13 cellular contexts compared by ENCODE assay signal in the genomic region with DNA sequence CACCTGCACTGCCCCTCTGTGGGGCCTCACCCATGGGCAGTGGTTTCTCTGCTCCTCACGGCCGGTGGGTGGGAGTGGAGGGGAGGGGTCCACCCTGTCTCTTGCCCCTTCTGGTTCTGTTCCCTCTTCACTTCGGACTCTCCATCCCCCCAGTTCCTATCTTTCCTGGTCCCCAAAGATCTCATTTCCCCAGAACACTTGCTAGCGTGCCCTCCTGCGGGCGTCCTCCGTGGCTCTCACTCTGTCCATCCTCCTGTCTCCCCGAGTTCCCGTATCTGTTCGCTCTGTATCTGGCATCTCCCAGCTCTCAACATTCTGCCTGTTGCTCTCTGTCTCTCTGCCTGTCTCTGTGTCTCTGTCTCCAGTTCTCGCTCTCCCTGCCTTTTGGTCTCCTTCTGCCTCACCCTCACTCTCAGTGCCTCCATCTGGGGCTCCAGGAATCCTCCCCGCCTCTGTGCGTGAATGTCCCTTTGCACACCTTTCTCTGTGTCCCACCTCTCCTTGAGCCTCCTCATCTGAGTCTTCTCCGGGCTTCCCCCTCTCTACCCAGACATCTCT. TPM values are rescaled to one million over a fixed set of nuclear protein-coding genes. Genes with fewer than 3 reads are reported as not detected.
DNase-seq lines count a peak whose midpoint lies in the region; ATAC-seq and TF ChIP-seq lines count a peak whose summit lies in the region.
"Had no signal": no experiment of that assay in that cellular context is flagged by ENCODE, and none has a peak within 500 bp of the region (broad histone marks: within the 10 kb centered on the region; RNA-seq: fewer than 3 reads in every experiment).

No MANE protein-coding gene starts in this region.

- H3K9me2 ChIP-seq in OCI-LY1 (ENCODE audit: low read depth, low read length): no peaks in the 10 kb centered on the region
- no peaks in the 10 kb centered on the region for H3K9me2 ChIP-seq in hepatocyte (replicated peaks; ENCODE audit: insufficient read depth)

- H3K4me3 ChIP-seq in OCI-LY1 (ENCODE audit: low read depth, low read length, poor library complexity, severe bottlenecking) (peak overlapping the region; percentile 85), gastroesophageal sphincter (no peak overlapping the region), hepatocyte (no peak overlapping the region)

- H3K9me3 Mint-ChIP-seq in activated T-cell treated with anti-CD3 and anti-CD28 coated beads, Interleukin-2, amount 50 U/mL, for 4 hours: no peaks in the 10 kb centered on the region
- H3K9me3 Mint-ChIP-seq in glutamatergic neuron (ENCODE audit: unreplicated experiment): peaks cover 6% of the 10 kb centered on the region
- H3K9me3 Mint-ChIP-seq in stimulated activated memory B cell treated with anti-CD40 and anti-IgM and Interleukin-4, amounts not matched to agents 10 μg/mL and 1 μg/mL and 100 μg/mL, for 72 hours: no peaks in the 10 kb centered on the region

- H3K4me3 Mint-ChIP-seq in activated T-cell treated with anti-CD3 and anti-CD28 coated beads, Interleukin-2, amount 50 U/mL, for 4 hours: peak overlapping the region; percentile 56
- H3K4me3 Mint-ChIP-seq in glutamatergic neuron (ENCODE audit: unreplicated experiment): peak overlapping the region; percentile 79
- peak overlapping the region; percentile 97 for H3K4me3 Mint-ChIP-seq in stimulated activated memory B cell treated with anti-CD40 and anti-IgM and Interleukin-4, amounts not matched to agents 10 μg/mL and 1 μg/mL and 100 μg/mL, for 72 hours

- H3K36me3 Mint-ChIP-seq in activated T-cell treated with anti-CD3 and anti-CD28 coated beads, Interleukin-2, amount 50 U/mL, for 4 hours (ENCODE audit: insufficient read depth): no peaks in the 10 kb centered on the region
- H3K36me3 Mint-ChIP-seq in glutamatergic neuron (ENCODE audit: unreplicated experiment): no peaks in the 10 kb centered on the region
- H3K36me3 Mint-ChIP-seq in stimulated activated memory B cell treated with anti-CD40 and anti-IgM and Interleukin-4, amounts not matched to agents 10 μg/mL and 1 μg/mL and 100 μg/mL, for 72 hours: peaks cover 56% of the 10 kb centered on the region

- H2AFZ ChIP-seq in OCI-LY1 (ENCODE audit: low read length) (no peak overlapping the region), hepatocyte (no peak overlapping the region)
- H2AFZ ChIP-seq: parathyroid adenoma had no signal

- no peak for DNase-seq in activated T-cell treated with anti-CD3 and anti-CD28 coated beads, Interleukin-2, amount 50 U/mL, for 4 hours
- DNase-seq in activated T-cell treated with anti-CD3 and anti-CD28 coated beads, Interleukin-2, amount 50 U/mL, for 48 hours: no peak
- no peak for DNase-seq in glutamatergic neuron
- no peak for DNase-seq in hepatocyte (ENCODE audit: low spot score)
- no peak for DNase-seq in stimulated activated CD4-positive, alpha-beta T cell treated with anti-CD3 and anti-CD28 coated beads, Interleukin-4, amount 100 ng/mL, for 1 hour
- DNase-seq: aorta; left ventricle myocardium superior; NCI-H2081 treated with DMSO at 0.1 percent for 48 hours; NK-92 treated with Interleukin-12 subunit alpha and Interleukin-12 subunit beta, amount 100 ng/mL, for 24 hours had no signal

- ATAC-seq in activated T-cell treated with anti-CD3 and anti-CD28 coated beads, Interleukin-2, amount 50 U/mL, for 4 hours: no peak
- ATAC-seq in stimulated activated memory B cell treated with anti-CD40 and anti-IgM and Interleukin-4, amounts not matched to agents 10 μg/mL and 1 μg/mL and 100 μg/mL, for 72 hours: no peak
- ATAC-seq in gastroesophageal sphincter: no peak

- no peaks in the 10 kb centered on the region; the same call in 1 of the 2 replicates for H3F3A ChIP-seq in OCI-LY1 (ENCODE audit: insufficient read depth, low read length)

- H4K20me1 ChIP-seq in OCI-LY1 (ENCODE audit: insufficient read depth, low read length) (no peaks in the 10 kb centered on the region), hepatocyte (ENCODE audit: insufficient read depth, poor library complexity, severe bottlenecking) (no peaks in the 10 kb centered on the region)

- H3K9ac ChIP-seq in OCI-LY1 (ENCODE audit: low read length): peak overlapping the region; percentile 95
- H3K9ac ChIP-seq: parathyroid adenoma had no signal

- 5 to 8% methylated on average over 12 to 14 of the region's 14 CpGs for WGBS in gastroesophageal sphincter (ENCODE audit: low coverage in 1 of 2), 2 donors
- WGBS in hepatocyte (ENCODE audit: low lambda C conversion rate, missing lambda C conversion rate): 14% methylated on average over 14 of the region's 14 CpGs

- H3K27me3 ChIP-seq in OCI-LY1 (ENCODE audit: insufficient read depth, low read length): no peaks in the 10 kb centered on the region
- H3K27me3 ChIP-seq in gastroesophageal sphincter: peaks cover 81% of the 10 kb centered on the region
- peaks cover 26% of the 10 kb centered on the region for H3K27me3 ChIP-seq in hepatocyte

- H3K27me3 Mint-ChIP-seq in activated T-cell treated with anti-CD3 and anti-CD28 coated beads, Interleukin-2, amount 50 U/mL, for 4 hours (ENCODE audit: low read depth): peaks cover 38% of the 10 kb centered on the region
- peaks cover 5% of the 10 kb centered on the region for H3K27me3 Mint-ChIP-seq in glutamatergic neuron (ENCODE audit: unreplicated experiment)
- H3K27me3 Mint-ChIP-seq in stimulated activated memory B cell treated with anti-CD40 and anti-IgM and Interleukin-4, amounts not matched to agents 10 μg/mL and 1 μg/mL and 100 μg/mL, for 72 hours: no peaks in the 10 kb centered on the region

- TF ChIP-seq EP300 in gastroesophageal sphincter (IDR thresholded peaks at IDR 0.05): no peak

- H3K36me3 ChIP-seq in OCI-LY1 (ENCODE audit: insufficient read depth, low read length): peaks cover 53% of the 10 kb centered on the region
- no peaks in the 10 kb centered on the region for H3K36me3 ChIP-seq in gastroesophageal sphincter
- no peaks in the 10 kb centered on the region for H3K36me3 ChIP-seq in hepatocyte (replicated peaks; ENCODE audit: insufficient read depth, low read depth)

- H3K4me1 Mint-ChIP-seq in activated T-cell treated with anti-CD3 and anti-CD28 coated beads, Interleukin-2, amount 50 U/mL, for 4 hours (ENCODE audit: low read depth): peaks cover 7% of the 10 kb centered on the region
- peaks cover 8% of the 10 kb centered on the region for H3K4me1 Mint-ChIP-seq in glutamatergic neuron (ENCODE audit: low read depth, unreplicated experiment)
- H3K4me1 Mint-ChIP-seq in stimulated activated memory B cell treated with anti-CD40 and anti-IgM and Interleukin-4, amounts not matched to agents 10 μg/mL and 1 μg/mL and 100 μg/mL, for 72 hours: peaks cover 86% of the 10 kb centered on the region

- H3K79me2 ChIP-seq in OCI-LY1 (ENCODE audit: insufficient read depth, low read length) (peaks cover 10% of the 10 kb centered on the region), hepatocyte (no peaks in the 10 kb centered on the region)
- H3K79me2 ChIP-seq: parathyroid adenoma had no signal

- H3K4me1 ChIP-seq in OCI-LY1 (ENCODE audit: insufficient read depth, low read length, severe bottlenecking) (peaks cover 63% of the 10 kb centered on the region), gastroesophageal sphincter (peaks cover 0 to 17% (median 4%) of the 10 kb centered on the region in 3 donors), hepatocyte (ENCODE audit: insufficient read depth) (peaks cover 7% of the 10 kb centered on the region)
- H3K4me1 ChIP-seq: parathyroid adenoma had no signal

- H3K27ac Mint-ChIP-seq in glutamatergic neuron (ENCODE audit: unreplicated experiment): no peak overlapping the region
- peak overlapping the region; percentile 91 for H3K27ac Mint-ChIP-seq in stimulated activated memory B cell treated with anti-CD40 and anti-IgM and Interleukin-4, amounts not matched to agents 10 μg/mL and 1 μg/mL and 100 μg/mL, for 72 hours

- TF ChIP-seq CTCF in OCI-LY1 (IDR thresholded peaks at IDR 0.05; ENCODE audit: low read length) (no peak), glutamatergic neuron (IDR thresholded peaks at IDR 0.05; ENCODE audit: partially characterized antibody, unreplicated experiment) (no peak), gastroesophageal sphincter (IDR thresholded peaks at IDR 0.05) (no peak), hepatocyte (IDR thresholded peaks at IDR 0.05; ENCODE audit: poor library complexity) (no peak)

- no peak for TF ChIP-seq POLR2A in gastroesophageal sphincter (IDR thresholded peaks at IDR 0.05)

- H3K27ac ChIP-seq in OCI-LY1 (ENCODE audit: low read depth, low read length, poor library complexity, severe bottlenecking): peak overlapping the region; percentile 95
- no peak overlapping the region for H3K27ac ChIP-seq in gastroesophageal sphincter
- no peak overlapping the region for H3K27ac ChIP-seq in hepatocyte
- H3K27ac ChIP-seq: parathyroid adenoma had no signal

- H3K9me3 ChIP-seq in OCI-LY1 (ENCODE audit: low read length): no peaks in the 10 kb centered on the region
- H3K9me3 ChIP-seq in gastroesophageal sphincter: no peaks in the 10 kb centered on the region
- no peaks in the 10 kb centered on the region for H3K9me3 ChIP-seq in hepatocyte (ENCODE audit: low read depth)

- H3K4me2 ChIP-seq in OCI-LY1 (ENCODE audit: low read length) (peak overlapping the region; percentile 78), hepatocyte (no peak overlapping the region)

RNA-seq across cellular contexts. Expression of a gene that starts 0.4 kb away (rescaled TPM):
- total RNA-seq in activated T-cell treated with anti-CD3 and anti-CD28 coated beads, Interleukin-2, amount 50 U/mL, for 4 hours: 1 to 10 TPM; 1.9 to 6.7 (median 2.1) TPM
- total RNA-seq in glutamatergic neuron (ENCODE audit: unreplicated experiment) (2.7 TPM), gastroesophageal sphincter (not detected), hepatocyte (2.8 TPM in 2 replicates)
- polyA plus RNA-seq in hepatocyte: 0.63 and 1.7 TPM in 2 replicates
- total RNA-seq: left ventricle myocardium superior had no signal

RNA-seq across cellular contexts. Expression of a gene that starts 13.6 kb away (rescaled TPM):
- under 1 TPM in 2 of 3 donors, not detected in 1; 0.08 to 0.60 TPM for total RNA-seq in activated T-cell treated with anti-CD3 and anti-CD28 coated beads, Interleukin-2, amount 50 U/mL, for 4 hours
- total RNA-seq in glutamatergic neuron (ENCODE audit: unreplicated experiment) (0.61 TPM), gastroesophageal sphincter (not detected), hepatocyte (0.07 and 0.16 TPM in 2 replicates)
- 0.04 TPM in 1 of 2 replicates, not detected in the other for polyA plus RNA-seq in hepatocyte
- total RNA-seq: aorta had no signal

RNA-seq across cellular contexts. Expression of a gene that starts 35.0 kb away (rescaled TPM):
- total RNA-seq in activated T-cell treated with anti-CD3 and anti-CD28 coated beads, Interleukin-2, amount 50 U/mL, for 4 hours: 100 to 1,000 TPM; 182 to 246 (median 214) TPM
- total RNA-seq in glutamatergic neuron (ENCODE audit: unreplicated experiment): 38.9 TPM
- total RNA-seq in gastroesophageal sphincter: 10 to 100 TPM in 2 of 4 donors, 1 to 10 TPM in 2; 7.2 to 13.7 (median 10.3) TPM
- 13.6 and 18.2 TPM in 2 replicates for total RNA-seq in hepatocyte
- polyA plus RNA-seq in hepatocyte: 32.6 and 40.4 TPM in 2 replicates

RNA-seq across cellular contexts. Expression of a gene that starts 42.8 kb away (rescaled TPM):
- total RNA-seq in activated T-cell treated with anti-CD3 and anti-CD28 coated beads, Interleukin-2, amount 50 U/mL, for 4 hours: 100 to 1,000 TPM; 106 to 107 (median 106) TPM
- total RNA-seq in glutamatergic neuron (ENCODE audit: unreplicated experiment) (28.3 TPM), gastroesophageal sphincter (100 to 1,000 TPM; 138 to 191 (median 145) TPM), hepatocyte (41.4 and 53.2 TPM in 2 replicates)
- 55.9 and 62.9 TPM in 2 replicates for polyA plus RNA-seq in hepatocyte

RNA-seq across cellular contexts. Expression of a gene that starts 53.7 kb away (rescaled TPM):
- total RNA-seq in activated T-cell treated with anti-CD3 and anti-CD28 coated beads, Interleukin-2, amount 50 U/mL, for 4 hours: 10 to 100 TPM in 2 of 3 donors, 1 to 10 TPM in 1; 9.1 to 21.1 (median 10.4) TPM
- total RNA-seq in glutamatergic neuron (ENCODE audit: unreplicated experiment): 0.88 TPM
- total RNA-seq in gastroesophageal sphincter: 1 to 10 TPM in 1 of 4 donors, not detected in 3; 1.0 TPM
- 7.3 and 12.4 TPM in 2 replicates for total RNA-seq in hepatocyte
- polyA plus RNA-seq in hepatocyte: 2.7 and 12.1 TPM in 2 replicates
